Comparison of ENCODE assay signal across 8 cellular contexts in genomic region chr17:48908047-48908843, GRCh38. TPM values are rescaled to one million over a fixed set of nuclear protein-coding genes. Genes with fewer than 3 reads are reported as not detected.
A peak's percentile ranks its signal among the peaks of the same experiment; 100 is the strongest.
DNase-seq lines count a peak whose midpoint lies in the region; ATAC-seq and TF ChIP-seq lines count a peak whose summit lies in the region.

Gene UBE2Z (plus strand): TSS chr17:48908407. CDS start chr17:48908504, 97 bp downstream.

- peak within 1 kb of the TSS; percentile 98 for H3K4me2 ChIP-seq in fibroblast of lung (ENCODE audit: extremely low read depth, insufficient read depth, low read length)

- H3K79me2 ChIP-seq in fibroblast of lung (ENCODE audit: control insufficient read depth, insufficient read depth, low read length) = peaks cover 45% of the 10 kb centered on the region

- intact Hi-C loops in activated T-helper 1 cell treated with anti-CD3 and anti-CD28 coated beads, Interleukin-12 subunit alpha, Interleukin-12 subunit beta, Interleukin-2, Interleukin-4 antibody, amounts not matched to agents 30 ng/mL and 10 ng/mL and 1 ng/mL, durations not matched to agents 14 hours and 24 hours and 36 hours (cut with micrococcal nuclease) = loop anchor here (1.0 to 2.0 kb wide), 5 partner anchors 8 to 284 kb away; partner anchors contain the start of genes ATP5MC1, CALCOCO2 and SNF8

- TF ChIP-seq CTCF in fibroblast of lung (conservative IDR thresholded peaks at IDR 0.05 in 1 of 2, IDR thresholded peaks at IDR 0.05 in 1 of 2; ENCODE audit: low read depth in 1 of 2, low read length in 2 of 2) = no peak

- H3K4me3 ChIP-seq in fibroblast of lung (replicated peaks in 1 of 4; ENCODE audit: control extremely low read depth in 1 of 4, insufficient read depth in 1 of 4, low read depth in 3 of 4, low read length in 4 of 4) = peak within 1 kb of the TSS; percentile 79 to 94 (median 88)

- peak within 1 kb of the TSS; percentile 95 for H2AFZ ChIP-seq in fibroblast of lung (ENCODE audit: low read length)

- peaks cover 29% of the 10 kb centered on the region for H3K36me3 Mint-ChIP-seq in activated T-helper 1 cell treated with anti-CD3 and anti-CD28 coated beads, Interleukin-12 subunit alpha, Interleukin-12 subunit beta, Interleukin-2, Interleukin-4 antibody, amounts not matched to agents 30 ng/mL and 10 ng/mL and 1 ng/mL, durations not matched to agents 14 hours and 24 hours and 36 hours (ENCODE audit: low read depth)
- H3K36me3 Mint-ChIP-seq in naive thymus-derived CD8-positive, alpha-beta T cell = peaks cover 0 to 34% (median 3%) of the 10 kb centered on the region in 3 donors

- peak within 1 kb of the TSS; percentile 99 for H3K27ac ChIP-seq in fibroblast of lung (ENCODE audit: insufficient read depth, low read length)

- H3K27ac Mint-ChIP-seq in activated T-helper 1 cell treated with anti-CD3 and anti-CD28 coated beads, Interleukin-12 subunit alpha, Interleukin-12 subunit beta, Interleukin-2, Interleukin-4 antibody, amounts not matched to agents 30 ng/mL and 10 ng/mL and 1 ng/mL, durations not matched to agents 14 hours and 24 hours and 36 hours = peak within 1 kb of the TSS; percentile 97
- peak within 1 kb of the TSS; percentile 97 to 99 (median 98) for H3K27ac Mint-ChIP-seq in naive thymus-derived CD8-positive, alpha-beta T cell

- peaks cover 7% of the 10 kb centered on the region for H3K36me3 ChIP-seq in fibroblast of lung (ENCODE audit: control insufficient read depth, insufficient read depth, low read length)

- ATAC-seq in GM21825 (IDR thresholded peaks at IDR 0.05; ENCODE audit: unreplicated experiment) = peak; percentile 74
- peak; percentile 85 to 89 for ATAC-seq in naive thymus-derived CD8-positive, alpha-beta T cell

- peak within 1 kb of the TSS; percentile 94 for H3K9ac ChIP-seq in fibroblast of lung (ENCODE audit: insufficient read depth, low read length)

- no peaks in the 10 kb centered on the region for H3K27me3 Mint-ChIP-seq in activated T-helper 1 cell treated with anti-CD3 and anti-CD28 coated beads, Interleukin-12 subunit alpha, Interleukin-12 subunit beta, Interleukin-2, Interleukin-4 antibody, amounts not matched to agents 30 ng/mL and 10 ng/mL and 1 ng/mL, durations not matched to agents 14 hours and 24 hours and 36 hours (ENCODE audit: insufficient read depth)
- H3K27me3 Mint-ChIP-seq in naive thymus-derived CD8-positive, alpha-beta T cell = no peaks in the 10 kb centered on the region

- POLR2A ChIA-PET in naive thymus-derived CD8-positive, alpha-beta T cell (lab: Charles Lee) = interaction anchor here (0.6 to 3.4 kb wide), 16 partner anchors 10 to 1280 kb away, joined by 3 to 75 read pairs (median 4); partner anchors contain the start of genes ATP5MC1, SNF8 and TTLL6

- no peaks in the 10 kb centered on the region for H3K27me3 ChIP-seq in fibroblast of lung (ENCODE audit: control insufficient read depth, insufficient read depth, low read length)

- H3K4me1 Mint-ChIP-seq in activated T-helper 1 cell treated with anti-CD3 and anti-CD28 coated beads, Interleukin-12 subunit alpha, Interleukin-12 subunit beta, Interleukin-2, Interleukin-4 antibody, amounts not matched to agents 30 ng/mL and 10 ng/mL and 1 ng/mL, durations not matched to agents 14 hours and 24 hours and 36 hours (ENCODE audit: low read depth) = peaks cover 43% of the 10 kb centered on the region
- H3K4me1 Mint-ChIP-seq in naive thymus-derived CD8-positive, alpha-beta T cell = peaks cover 29 to 52% (median 48%) of the 10 kb centered on the region in 4 donors

- peak within 1 kb of the TSS; percentile 93 for H3K4me3 Mint-ChIP-seq in activated T-helper 1 cell treated with anti-CD3 and anti-CD28 coated beads, Interleukin-12 subunit alpha, Interleukin-12 subunit beta, Interleukin-2, Interleukin-4 antibody, amounts not matched to agents 30 ng/mL and 10 ng/mL and 1 ng/mL, durations not matched to agents 14 hours and 24 hours and 36 hours
- H3K4me3 Mint-ChIP-seq in naive thymus-derived CD8-positive, alpha-beta T cell = peak within 1 kb of the TSS; percentile 82 to 98 (median 94)

- peaks cover 8% of the 10 kb centered on the region for H3K4me1 ChIP-seq in fibroblast of lung (ENCODE audit: control insufficient read depth, extremely low read depth, insufficient read depth, low read length)

- no peaks in the 10 kb centered on the region for H3K9me3 ChIP-seq in fibroblast of lung (ENCODE audit: control insufficient read depth, insufficient read depth, low read depth, low read length)

- H3K9me3 Mint-ChIP-seq in activated T-helper 1 cell treated with anti-CD3 and anti-CD28 coated beads, Interleukin-12 subunit alpha, Interleukin-12 subunit beta, Interleukin-2, Interleukin-4 antibody, amounts not matched to agents 30 ng/mL and 10 ng/mL and 1 ng/mL, durations not matched to agents 14 hours and 24 hours and 36 hours = no peaks in the 10 kb centered on the region
- no peaks in the 10 kb centered on the region for H3K9me3 Mint-ChIP-seq in naive thymus-derived CD8-positive, alpha-beta T cell

- peaks cover 2% of the 10 kb centered on the region for H4K20me1 ChIP-seq in fibroblast of lung (ENCODE audit: control insufficient read depth, extremely low read depth, insufficient read depth, low read length)

- DNase-seq in Daoy (ENCODE audit: low read depth) (peak; percentile 96), Kasumi-1 (lab: John Stamatoyannopoulos, UW) (peak; percentile 89 to 94), RKO (ENCODE audit: low spot score) (peak; percentile 94), fibroblast of lung (ENCODE audit: low read depth in 2 of 2) (peak; percentile 93 to 97)
- peak; percentile 81 for DNase-seq in activated T-helper 1 cell treated with anti-CD3 and anti-CD28 coated beads, Interleukin-12 subunit alpha, Interleukin-12 subunit beta, Interleukin-2, Interleukin-4 antibody, amounts not matched to agents 30 ng/mL and 10 ng/mL and 1 ng/mL, durations not matched to agents 14 hours and 24 hours and 36 hours (ENCODE audit: low spot score)
- peak; percentile 71 to 93 (median 83) for DNase-seq in naive thymus-derived CD8-positive, alpha-beta T cell
- DNase-seq in stimulated activated naive CD4-positive, alpha-beta T cell (lab: John Stamatoyannopoulos, UW) = peak; percentile 78 to 89 (median 84)

RNA-seq across cellular contexts. Expression of gene UBE2Z, which starts in this region (rescaled TPM):
- 65.3 and 66.0 TPM in 2 replicates for total RNA-seq in Daoy (2014; rRNA removed; shearing (Covaris generic))
- total RNA-seq in activated T-helper 1 cell treated with anti-CD3 and anti-CD28 coated beads, Interleukin-12 subunit alpha, Interleukin-12 subunit beta, Interleukin-2, Interleukin-4 antibody, amounts not matched to agents 30 ng/mL and 10 ng/mL and 1 ng/mL, durations not matched to agents 14 hours and 24 hours and 36 hours = 88.8 and 91.5 TPM in 2 replicates
- total RNA-seq in fibroblast of lung = 46.7 and 55.2 TPM in 2 replicates
- 141 and 152 TPM in 2 replicates for polyA plus RNA-seq in fibroblast of lung
- polyA plus RNA-seq in fibroblast of lung (2012) = 85.0 and 91.1 TPM in 2 replicates
- polyA minus RNA-seq in fibroblast of lung (ENCODE audit: low replicate concordance) = 134 and 140 TPM in 2 replicates
- total RNA-seq in naive thymus-derived CD8-positive, alpha-beta T cell = 100 to 1,000 TPM; 100 to 109 TPM
- 10 to 100 TPM; 58.4 to 76.0 (median 65.2) TPM for polyA plus RNA-seq in naive thymus-derived CD8-positive, alpha-beta T cell

Comparison
In these comparisons a context has a peak if more than half of its experiments do, and no peak if none do; other contexts are left out.
1. Peak in every context shown above with its lines: DNase-seq, ATAC-seq, H3K4me3 ChIP-seq and H3K27ac ChIP-seq.